In genomic region chr4:150828159-150828558, GRCh38 we compare ENCODE assay signal across 9 cellular contexts.
DNase-seq lines count a peak whose midpoint lies in the region; ATAC-seq, FAIRE-seq and TF ChIP-seq lines count a peak whose summit lies in the region.
"Had no signal": no experiment of that assay in that cellular context is flagged by ENCODE, and none has a peak within 500 bp of the region (broad histone marks: within the 10 kb centered on the region; RNA-seq: fewer than 3 reads in every experiment).

No MANE protein-coding gene starts in this region.

- CTCF ChIA-PET in mammary epithelial cell (lab: Charles Lee; ENCODE audit: low non-redundant PET): no interaction called here

- no peak overlapping the region for H3K4me2 ChIP-seq in mammary epithelial cell (ENCODE audit: insufficient read depth, low read depth, low read length)

- intact Hi-C loops in mammary epithelial cell (cut with micrococcal nuclease): no loop called here

- TF ChIP-seq CTCF in mammary epithelial cell (conservative IDR thresholded peaks at IDR 0.05 in 1 of 2, IDR thresholded peaks at IDR 0.05 in 1 of 2; ENCODE audit: extremely low read depth in 1 of 2, insufficient read depth in 1 of 2, low read depth in 1 of 2, low read length in 2 of 2): no peak

- H3K9me3 ChIP-seq in mammary epithelial cell (replicated peaks; ENCODE audit: insufficient read depth, low read length): no peaks in the 10 kb centered on the region
- H3K9me3 ChIP-seq: thoracic aorta had no signal

- no peaks in the 10 kb centered on the region for H3K79me2 ChIP-seq in mammary epithelial cell (ENCODE audit: insufficient read depth, low read length)

- no peaks in the 10 kb centered on the region for H3K27me3 ChIP-seq in mammary epithelial cell (ENCODE audit: insufficient read depth, low read length)

- ATAC-seq in HG03097 (IDR thresholded peaks at IDR 0.05; ENCODE audit: low FRiP score, unreplicated experiment): peak; percentile 94

- in situ Hi-C loops in mammary epithelial cell (cut with MboI; ENCODE audit: low sequenced_read_pairs in 2 of 2): no loop called here

- DNase-seq in GM19239 (ENCODE audit: insufficient read length, low spot score) (peak; percentile 38), ecto neural progenitor cell (ENCODE audit: low spot score) (no peak), mammary epithelial cell (no peak), GDM1 (lab: John Stamatoyannopoulos, UW) (no peak), kidney glomerular epithelial cell (lab: John Stamatoyannopoulos, UW) (no peak)
- DNase-seq in activated CD4-positive, alpha-beta T cell treated with anti-CD3 and anti-CD28 coated beads, Interleukin-2, amount 50 U/mL, for 48 hours: peak; percentile 40 to 54
- peak; percentile 19 to 29 (median 21) for DNase-seq in stimulated activated CD4-positive, alpha-beta T cell treated with anti-CD3 and anti-CD28 coated beads, Interleukin-12 subunit alpha, Interleukin-12 subunit beta, amount 100 ng/mL, for 48 hours (ENCODE audit: low read depth in 2 of 3, low spot score in 1 of 3)

- dilution Hi-C loops in mammary epithelial cell (cut with HindIII; ENCODE audit: low sequenced_read_pairs): no loop called here

- peaks cover 13% of the 10 kb centered on the region for H3K4me1 ChIP-seq in mammary epithelial cell (ENCODE audit: insufficient read depth, low read length)

- 93% methylated on average over 8 of the region's 8 CpGs for WGBS in mammary epithelial cell (ENCODE audit: low coverage, missing lambda C conversion rate)

- H4K20me1 ChIP-seq in mammary epithelial cell (ENCODE audit: insufficient read depth, low read length): no peaks in the 10 kb centered on the region

- BruUV-seq in mammary epithelial cell (replicated peaks; lab: Mats Ljungman, UMichigan): no TSS peak

- peak; percentile 100 for FAIRE-seq in GM19239 (lab: Jason Lieb, UNC)

- no peak overlapping the region for H3K4me3 ChIP-seq in mammary epithelial cell (replicated peaks in 1 of 3; ENCODE audit: insufficient read depth in 1 of 3, low read depth in 2 of 3, low read length in 3 of 3)
- H3K4me3 ChIP-seq: thoracic aorta had no signal

- H2AFZ ChIP-seq in mammary epithelial cell (ENCODE audit: low read depth, low read length): no peak overlapping the region

- H3K27ac ChIP-seq in mammary epithelial cell (ENCODE audit: insufficient read depth, low read depth, low read length): no peak overlapping the region
- H3K27ac ChIP-seq: thoracic aorta had no signal

- peaks cover 3% of the 10 kb centered on the region for H3K36me3 ChIP-seq in mammary epithelial cell (ENCODE audit: insufficient read depth, low read length)
- H3K36me3 ChIP-seq: thoracic aorta had no signal

- H3K9ac ChIP-seq in mammary epithelial cell (ENCODE audit: insufficient read depth, low read length): no peak overlapping the region

Comparison
In these comparisons a context has a peak if more than half of its experiments do, and no peak if none do; other contexts are left out.
1. DNase-seq: peak in GM19239 (single experiment), activated CD4-positive, alpha-beta T cell treated with anti-CD3 and anti-CD28 coated beads, Interleukin-2, amount 50 U/mL, for 48 hours (2 of 2) and stimulated activated CD4-positive, alpha-beta T cell treated with anti-CD3 and anti-CD28 coated beads, Interleukin-12 subunit alpha, Interleukin-12 subunit beta, amount 100 ng/mL, for 48 hours (3 of 3); none in ecto neural progenitor cell (single experiment), mammary epithelial cell (single experiment), GDM1 (single experiment) and kidney glomerular epithelial cell (single experiment).